29 cellular contexts compared by ENCODE assay signal in genomic region chr7:14201353-14201752, GRCh38.
"Had no signal": no experiment of that assay in that cellular context is flagged by ENCODE, and none has a peak within 500 bp of the region (broad histone marks: within the 10 kb centered on the region; RNA-seq: fewer than 3 reads in every experiment).

No MANE protein-coding gene starts in this region.

- H3K79me2 ChIP-seq: hepatocyte had no signal

- DNase-seq: dorsolateral prefrontal cortex; effector CD4-positive, alpha-beta T cell; foreskin fibroblast; heart left ventricle; left cardiac atrium; left lung; mesenchymal stem cell; midbrain; naive thymus-derived CD4-positive, alpha-beta T cell; nephron progenitor cell; occipital lobe; ovary; posterior cingulate gyrus; psoas muscle; right cardiac atrium; spleen; stimulated activated CD4-positive, alpha-beta T cell treated with anti-CD3 and anti-CD28 coated beads, Interleukin-4, amount 100 ng/mL, for 4 hours; stimulated activated naive CD8-positive, alpha-beta T cell treated with anti-CD3 and anti-CD28 coated beads, Interleukin-15, Interleukin-2, amounts not matched to agents 100 U/mL and 50 U/mL, for 24 hours; substantia nigra; upper lobe of right lung; uterus had no signal

- H3K4me3 Mint-ChIP-seq: naive thymus-derived CD4-positive, alpha-beta T cell; nephron progenitor cell; stimulated activated memory B cell treated with anti-CD40 and anti-IgM and Interleukin-4, amounts not matched to agents 10 μg/mL and 1 μg/mL and 100 μg/mL, for 72 hours had no signal

- ATAC-seq: esophagus mucosa; gastroesophageal sphincter; heart left ventricle; left cardiac atrium; left lung; naive thymus-derived CD4-positive, alpha-beta T cell; psoas muscle; right cardiac atrium; stimulated activated memory B cell treated with anti-CD40 and anti-IgM and Interleukin-4, amounts not matched to agents 10 μg/mL and 1 μg/mL and 100 μg/mL, for 72 hours; stimulated activated naive CD8-positive, alpha-beta T cell treated with anti-CD3 and anti-CD28 coated beads, Interleukin-15, Interleukin-2, amounts not matched to agents 100 U/mL and 50 U/mL, for 24 hours; upper lobe of right lung had no signal

- H3K4me2 ChIP-seq: hepatocyte had no signal

- H3K4me3 ChIP-seq: dorsolateral prefrontal cortex, gastroesophageal sphincter, heart left ventricle, hepatocyte, left lung, ovary, psoas muscle, skin epidermis, spleen, thoracic aorta, tibial nerve, upper lobe of right lung, uterus had no signal

- H3K27me3 ChIP-seq: dorsolateral prefrontal cortex, gastroesophageal sphincter, heart left ventricle, hepatocyte, left lung, ovary, spleen, tibial nerve, upper lobe of right lung, uterus had no signal

- H3K27ac ChIP-seq: dorsolateral prefrontal cortex, epithelial cell of prostate, gastroesophageal sphincter, heart left ventricle, hepatocyte, left lung, ovary, psoas muscle, skin epidermis, spleen, thoracic aorta, tibial nerve, upper lobe of right lung, uterus had no signal

- H3K36me3 Mint-ChIP-seq: naive thymus-derived CD4-positive, alpha-beta T cell; stimulated activated memory B cell treated with anti-CD40 and anti-IgM and Interleukin-4, amounts not matched to agents 10 μg/mL and 1 μg/mL and 100 μg/mL, for 72 hours had no signal

- H3K27me3 Mint-ChIP-seq: naive thymus-derived CD4-positive, alpha-beta T cell; stimulated activated memory B cell treated with anti-CD40 and anti-IgM and Interleukin-4, amounts not matched to agents 10 μg/mL and 1 μg/mL and 100 μg/mL, for 72 hours had no signal

- H2AFZ ChIP-seq: hepatocyte had no signal

- H3K9me3 ChIP-seq: left lung, ovary, spleen, thoracic aorta, upper lobe of right lung, uterus had no signal

- H3K4me1 Mint-ChIP-seq: naive thymus-derived CD4-positive, alpha-beta T cell; nephron progenitor cell; stimulated activated memory B cell treated with anti-CD40 and anti-IgM and Interleukin-4, amounts not matched to agents 10 μg/mL and 1 μg/mL and 100 μg/mL, for 72 hours had no signal

- H3K27ac Mint-ChIP-seq: naive thymus-derived CD4-positive, alpha-beta T cell; nephron progenitor cell; stimulated activated memory B cell treated with anti-CD40 and anti-IgM and Interleukin-4, amounts not matched to agents 10 μg/mL and 1 μg/mL and 100 μg/mL, for 72 hours had no signal

- H3K36me3 ChIP-seq: gastroesophageal sphincter, heart left ventricle, left lung, ovary, spleen, thoracic aorta, tibial nerve, upper lobe of right lung, uterus had no signal

- H3K4me1 ChIP-seq: left lung, psoas muscle, spleen, upper lobe of right lung, uterus had no signal
